27 cellular contexts compared by ENCODE assay signal in the genomic region with DNA sequence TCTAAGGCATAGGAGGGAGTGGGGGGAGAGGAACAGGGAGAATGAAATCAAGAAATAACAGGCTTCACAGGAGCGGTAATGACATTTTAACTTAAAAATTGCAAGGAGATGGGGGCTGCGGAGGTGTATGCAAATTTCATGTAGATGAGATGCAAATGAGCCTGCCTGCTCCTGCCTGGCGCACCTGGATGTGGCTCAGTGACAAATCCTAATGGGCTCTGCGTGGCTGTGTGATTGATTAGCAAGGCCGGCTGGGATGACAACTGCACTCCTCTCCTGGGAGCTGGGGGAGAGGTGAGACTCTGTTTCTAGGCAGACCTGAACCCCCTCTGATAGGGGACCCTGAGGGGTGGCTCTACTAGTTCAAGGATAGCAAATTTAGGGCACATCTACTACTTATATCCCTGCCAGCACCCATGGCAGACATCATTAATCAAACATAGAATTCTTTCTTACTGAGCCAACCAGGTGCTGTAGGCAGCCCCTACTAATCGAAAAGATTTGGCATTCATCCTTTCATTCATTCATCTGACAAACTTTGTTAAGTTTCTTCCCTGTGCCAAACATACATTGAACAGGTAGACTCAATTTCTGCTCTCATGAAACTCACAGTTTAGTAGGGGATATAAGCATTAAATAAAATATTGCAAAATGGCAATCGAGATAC. TPM values are rescaled to one million over a fixed set of nuclear protein-coding genes. Genes with fewer than 3 reads are reported as not detected.
DNase-seq lines count a peak whose midpoint lies in the region; ATAC-seq and TF ChIP-seq lines count a peak whose summit lies in the region.
"Had no signal": no experiment of that assay in that cellular context is flagged by ENCODE, and none has a peak within 500 bp of the region (broad histone marks: within the 10 kb centered on the region; RNA-seq: fewer than 3 reads in every experiment).

No MANE protein-coding gene starts in this region.

- H3K27me3 ChIP-seq in mammary epithelial cell (ENCODE audit: insufficient read depth, low read length), result no peaks in the 10 kb centered on the region
- H3K27me3 ChIP-seq in RWPE2 (ENCODE audit: insufficient read depth, poor library complexity, severe bottlenecking), result no peaks in the 10 kb centered on the region
- H3K27me3 ChIP-seq in upper lobe of right lung, result no peaks in the 10 kb centered on the region
- peaks cover 7% of the 10 kb centered on the region for H3K27me3 ChIP-seq in gastroesophageal sphincter
- H3K27me3 ChIP-seq: adrenal gland, body of pancreas, right lobe of liver had no signal

- H4K20me1 ChIP-seq in mammary epithelial cell (ENCODE audit: insufficient read depth, low read length), result no peaks in the 10 kb centered on the region

- no peaks in the 10 kb centered on the region for H3K79me2 ChIP-seq in mammary epithelial cell (ENCODE audit: insufficient read depth, low read length)

- H3K4me3 Mint-ChIP-seq in MCF 10A (ENCODE audit: unreplicated experiment), result no peak overlapping the region
- H3K4me3 Mint-ChIP-seq: CD8-positive, alpha-beta memory T cell; T-helper 2 cell treated with Interferon-gamma antibody and Interleukin-4, amounts not matched to agents 5 μg/mL and 100 μg/mL, for 36 hours had no signal

- no peak overlapping the region for H3K9ac ChIP-seq in mammary epithelial cell (ENCODE audit: insufficient read depth, low read length)

- TF ChIP-seq EP300 in gastroesophageal sphincter (IDR thresholded peaks at IDR 0.05), result no peak

- in situ Hi-C loops in mammary epithelial cell (cut with MboI; ENCODE audit: low sequenced_read_pairs in 2 of 2), result loop anchor here in 1 of 2 donors (25.0 kb wide), 1 partner anchor 641 kb away; no protein-coding TSS in a partner anchor

- intact Hi-C loops in mammary epithelial cell (cut with micrococcal nuclease) (loop anchor here (5.0 kb wide), 1 partner anchor 36 kb away; a partner anchor contains a TSS), MCF 10A (cut with micrococcal nuclease) (no loop called here), upper lobe of right lung (cut with DNase I) (no loop called here)

- H3K9me3 ChIP-seq in mammary epithelial cell (replicated peaks; ENCODE audit: insufficient read depth, low read length) (no peaks in the 10 kb centered on the region), RWPE2 (ENCODE audit: severe bottlenecking) (no peaks in the 10 kb centered on the region), upper lobe of right lung (no peaks in the 10 kb centered on the region), gastroesophageal sphincter (no peaks in the 10 kb centered on the region)
- H3K9me3 ChIP-seq: A549, adrenal gland, body of pancreas, right lobe of liver had no signal

- TF ChIP-seq CTCF in mammary epithelial cell (conservative IDR thresholded peaks at IDR 0.05 in 1 of 2, IDR thresholded peaks at IDR 0.05 in 1 of 2; ENCODE audit: extremely low read depth in 1 of 2, insufficient read depth in 1 of 2, low read depth in 1 of 2, low read length in 2 of 2), result no peak
- TF ChIP-seq CTCF in MCF 10A (IDR thresholded peaks at IDR 0.05; ENCODE audit: unreplicated experiment), result no peak
- TF ChIP-seq CTCF in RWPE2 (IDR thresholded peaks at IDR 0.05; ENCODE audit: poor library complexity, severe bottlenecking), result no peak
- TF ChIP-seq CTCF in upper lobe of right lung (IDR thresholded peaks at IDR 0.05), result no peak
- TF ChIP-seq CTCF in gastroesophageal sphincter (IDR thresholded peaks at IDR 0.05), result no peak

- H3K27ac Mint-ChIP-seq in MCF 10A (ENCODE audit: low read depth, unreplicated experiment), result no peak overlapping the region
- H3K27ac Mint-ChIP-seq: CD8-positive, alpha-beta memory T cell; T-helper 2 cell treated with Interferon-gamma antibody and Interleukin-4, amounts not matched to agents 5 μg/mL and 100 μg/mL, for 36 hours had no signal

- H3K4me1 Mint-ChIP-seq in MCF 10A (ENCODE audit: insufficient read depth, unreplicated experiment), result peaks cover 11% of the 10 kb centered on the region
- H3K4me1 Mint-ChIP-seq: CD8-positive, alpha-beta memory T cell had no signal

- H3K27ac ChIP-seq in mammary epithelial cell (ENCODE audit: insufficient read depth, low read depth, low read length) (no peak overlapping the region), RWPE2 (ENCODE audit: poor library complexity, severe bottlenecking) (peak overlapping the region; percentile 74), upper lobe of right lung (no peak overlapping the region), gastroesophageal sphincter (no peak overlapping the region)
- H3K27ac ChIP-seq: adrenal gland, body of pancreas, right lobe of liver had no signal

- peaks cover 34% of the 10 kb centered on the region for H3K4me1 ChIP-seq in mammary epithelial cell (ENCODE audit: insufficient read depth, low read length)
- peaks cover 18% of the 10 kb centered on the region for H3K4me1 ChIP-seq in RWPE2 (ENCODE audit: insufficient read depth, poor library complexity, severe bottlenecking)
- peaks cover 6% of the 10 kb centered on the region for H3K4me1 ChIP-seq in upper lobe of right lung
- no peaks in the 10 kb centered on the region for H3K4me1 ChIP-seq in gastroesophageal sphincter
- H3K4me1 ChIP-seq: adrenal gland, body of pancreas, right lobe of liver had no signal

- ATAC-seq in RWPE2 (ENCODE audit: low read depth), result no peak
- ATAC-seq in upper lobe of right lung, result no peak
- ATAC-seq in gastroesophageal sphincter, result no peak
- ATAC-seq: A549, body of pancreas, left cardiac atrium, right lobe of liver had no signal

- no peaks in the 10 kb centered on the region for H3K27me3 Mint-ChIP-seq in MCF 10A (ENCODE audit: insufficient read depth, unreplicated experiment)

- peak overlapping the region; percentile 23 for H2AFZ ChIP-seq in mammary epithelial cell (ENCODE audit: low read depth, low read length)

- no peak overlapping the region for H3K4me3 ChIP-seq in mammary epithelial cell (replicated peaks in 1 of 3; ENCODE audit: insufficient read depth in 1 of 3, low read depth in 2 of 3, low read length in 3 of 3)
- no peak overlapping the region for H3K4me3 ChIP-seq in RWPE2 (ENCODE audit: severe bottlenecking)
- no peak overlapping the region for H3K4me3 ChIP-seq in upper lobe of right lung
- no peak overlapping the region for H3K4me3 ChIP-seq in gastroesophageal sphincter
- H3K4me3 ChIP-seq: A549, adrenal gland, body of pancreas, right lobe of liver had no signal

- 60% methylated on average over 7 of the region's 7 CpGs for WGBS in mammary epithelial cell (ENCODE audit: low coverage, missing lambda C conversion rate)
- 73 to 92% methylated on average over 2 to 6 of the region's 7 CpGs for WGBS in gastroesophageal sphincter (ENCODE audit: low coverage in 1 of 2), 2 donors

- dilution Hi-C loops in mammary epithelial cell (cut with HindIII; ENCODE audit: low sequenced_read_pairs), result no loop called here

- BruUV-seq in mammary epithelial cell (replicated peaks; lab: Mats Ljungman, UMichigan), result TSS peak; percentile 84
- no TSS peak for BruUV-seq in MCF 10A (replicated peaks; lab: Mats Ljungman, UMichigan)

- POLR2A ChIA-PET in MCF 10A (lab: Yijun Ruan, JAX), result no interaction called here

- H3K36me3 ChIP-seq in mammary epithelial cell (ENCODE audit: insufficient read depth, low read length), result no peaks in the 10 kb centered on the region
- no peaks in the 10 kb centered on the region for H3K36me3 ChIP-seq in RWPE2 (ENCODE audit: low read depth)
- H3K36me3 ChIP-seq in upper lobe of right lung, result no peaks in the 10 kb centered on the region
- H3K36me3 ChIP-seq in gastroesophageal sphincter, result no peaks in the 10 kb centered on the region
- H3K36me3 ChIP-seq: adrenal gland, right lobe of liver had no signal

- H3K9me3 Mint-ChIP-seq in MCF 10A (ENCODE audit: unreplicated experiment), result peaks cover 7% of the 10 kb centered on the region
- H3K9me3 Mint-ChIP-seq: CD8-positive, alpha-beta memory T cell; T-helper 2 cell treated with Interferon-gamma antibody and Interleukin-4, amounts not matched to agents 5 μg/mL and 100 μg/mL, for 36 hours had no signal

- H3K36me3 Mint-ChIP-seq in MCF 10A (ENCODE audit: insufficient read depth, unreplicated experiment), result no peaks in the 10 kb centered on the region
- H3K36me3 Mint-ChIP-seq: CD8-positive, alpha-beta memory T cell had no signal

- H3K4me2 ChIP-seq in mammary epithelial cell (ENCODE audit: insufficient read depth, low read depth, low read length), result no peak overlapping the region
- H3K4me2 ChIP-seq: A549 had no signal

- CTCF ChIA-PET in mammary epithelial cell (lab: Charles Lee; ENCODE audit: low non-redundant PET), result no interaction called here
- CTCF ChIA-PET in MCF 10A (lab: Yijun Ruan, JAX), result interaction anchor here (1.0 to 11.8 kb wide), 2 partner anchors 16 to 40 kb away, joined by 3 to 198 read pairs; no protein-coding TSS in a partner anchor

- no peak for TF ChIP-seq POLR2A in gastroesophageal sphincter (IDR thresholded peaks at IDR 0.05)

- no peak for DNase-seq in mammary epithelial cell
- DNase-seq in MCF 10A (ENCODE audit: unreplicated experiment), result no peak
- peak; percentile 75 for DNase-seq in RWPE2 (ENCODE audit: low spot score)
- DNase-seq in iPS-NIHi11 (ENCODE audit: low spot score), result peak; percentile 8
- peak; percentile 20 for DNase-seq in upper lobe of right lung
- no peak for DNase-seq in activated naive CD4-positive, alpha-beta T cell treated with anti-CD3 and anti-CD28 coated beads, Interleukin-2, amount 50 U/mL, for 16 hours
- DNase-seq in NCI-H2081 (lab: John Stamatoyannopoulos, UW), result no peak
- DNase-seq: activated CD4-positive, alpha-beta T cell treated with anti-CD3 and anti-CD28 coated beads for 48 hours; activated CD8-positive, alpha-beta memory T cell treated with anti-CD3 and anti-CD28 coated beads for 24 hours; activated naive CD4-positive, alpha-beta T cell treated with Interleukin-2 at 50 U/mL for 16 hours; body of pancreas; CD8-positive, alpha-beta memory T cell; DMS153; effector CD4-positive, alpha-beta T cell; glutamatergic neuron; KG1; left cardiac atrium; NCI-H1436; NCI-H2107; SHP77 treated with DMSO at 0.1 percent for 48 hours; stimulated activated CD4-positive, alpha-beta T cell treated with anti-CD3 and anti-CD28 coated beads, Interleukin-15, amount 100 ng/mL, for 24 hours; stimulated activated naive CD4-positive, alpha-beta T cell had no signal

RNA-seq across cellular contexts. Expression of a gene that starts 38.4 kb away (rescaled TPM):
- 100 to 1,000 TPM in 1 of 2 donors, 10 to 100 TPM in 1; 53.4 to 252 TPM for total RNA-seq in mammary epithelial cell
- polyA plus RNA-seq in mammary epithelial cell, result 98.1 TPM
- polyA minus RNA-seq in mammary epithelial cell, result 98.9 TPM
- total RNA-seq in MCF 10A (2022), result 0.76 and 1.5 TPM in 2 replicates
- total RNA-seq in upper lobe of right lung, result 562 TPM
- 100 to 1,000 TPM; 163 to 385 (median 188) TPM for total RNA-seq in gastroesophageal sphincter
- total RNA-seq: CD8-positive, alpha-beta memory T cell had no signal
- polyA plus RNA-seq: CD8-positive, alpha-beta memory T cell had no signal

RNA-seq across cellular contexts. Expression of a gene that starts 57.1 kb away (rescaled TPM):
- total RNA-seq in mammary epithelial cell (under 1 TPM; 0.40 to 0.83 TPM), MCF 10A (2022) (not detected in 2 replicates), upper lobe of right lung (2.3 TPM), gastroesophageal sphincter (10 to 100 TPM in 2 of 4 donors, 1 to 10 TPM in 2; 5.1 to 19.9 (median 11.5) TPM)
- polyA plus RNA-seq in mammary epithelial cell, result 0.41 TPM
- polyA minus RNA-seq in mammary epithelial cell, result 2.3 TPM
- total RNA-seq: CD8-positive, alpha-beta memory T cell had no signal
- polyA plus RNA-seq: CD8-positive, alpha-beta memory T cell had no signal

Comparison
In these comparisons a context has a peak if more than half of its experiments do, and no peak if none do; other contexts are left out.
1. RNA of a gene that starts 38.4 kb away (total RNA-seq): 562 TPM in upper lobe of right lung (single experiment), 53.4 to 252 TPM in mammary epithelial cell and 163 to 385 TPM in gastroesophageal sphincter; 0.76 to 1.5 TPM in MCF 10A; every median in the first group is over 10 times any median in the second.
2. DNase-seq: peak in RWPE2 (single experiment), iPS-NIHi11 (single experiment) and upper lobe of right lung (single experiment); none in mammary epithelial cell (single experiment), MCF 10A (single experiment), activated naive CD4-positive, alpha-beta T cell treated with anti-CD3 and anti-CD28 coated beads, Interleukin-2, amount 50 U/mL, for 16 hours (single experiment) and NCI-H2081 (0 of 2).